In genomic region chr11:64348611-64349387, GRCh38 we compare ENCODE assay signal across 1 cellular context.
TF ChIP-seq lines count a peak whose summit lies in the region.

No MANE protein-coding gene starts in this region.

TF ChIP-seq in GM23338, 12 proteins besides CTCF, POLR2A, EP300 and RAD21:
- TF ChIP-seq JUNB (IDR thresholded peaks at IDR 0.05; ENCODE audit: unreplicated experiment) (no peak), NANOG (IDR thresholded peaks at IDR 0.05; ENCODE audit: borderline replicate concordance) (no peak), POLR2AphosphoS5 (IDR thresholded peaks at IDR 0.05; ENCODE audit: low read depth) (no peak), CREB1 (CRISPR knock-in tag; IDR thresholded peaks at IDR 0.05; ENCODE audit: low read depth) (no peak), STAT1 (IDR thresholded peaks at IDR 0.05; ENCODE audit: unreplicated experiment) (no peak), EZH2 (IDR thresholded peaks at IDR 0.05; ENCODE audit: low read depth, unreplicated experiment) (no peak), ZNF331 (CRISPR knock-in tag; IDR thresholded peaks at IDR 0.05; ENCODE audit: low read depth) (no peak), REST (IDR thresholded peaks at IDR 0.05; ENCODE audit: unreplicated experiment) (no peak), ZNF114 (CRISPR knock-in tag; IDR thresholded peaks at IDR 0.05) (no peak), EZH2phosphoT487 (IDR thresholded peaks at IDR 0.05; ENCODE audit: unreplicated experiment) (no peak)
- TF ChIP-seq, protein P1, sequence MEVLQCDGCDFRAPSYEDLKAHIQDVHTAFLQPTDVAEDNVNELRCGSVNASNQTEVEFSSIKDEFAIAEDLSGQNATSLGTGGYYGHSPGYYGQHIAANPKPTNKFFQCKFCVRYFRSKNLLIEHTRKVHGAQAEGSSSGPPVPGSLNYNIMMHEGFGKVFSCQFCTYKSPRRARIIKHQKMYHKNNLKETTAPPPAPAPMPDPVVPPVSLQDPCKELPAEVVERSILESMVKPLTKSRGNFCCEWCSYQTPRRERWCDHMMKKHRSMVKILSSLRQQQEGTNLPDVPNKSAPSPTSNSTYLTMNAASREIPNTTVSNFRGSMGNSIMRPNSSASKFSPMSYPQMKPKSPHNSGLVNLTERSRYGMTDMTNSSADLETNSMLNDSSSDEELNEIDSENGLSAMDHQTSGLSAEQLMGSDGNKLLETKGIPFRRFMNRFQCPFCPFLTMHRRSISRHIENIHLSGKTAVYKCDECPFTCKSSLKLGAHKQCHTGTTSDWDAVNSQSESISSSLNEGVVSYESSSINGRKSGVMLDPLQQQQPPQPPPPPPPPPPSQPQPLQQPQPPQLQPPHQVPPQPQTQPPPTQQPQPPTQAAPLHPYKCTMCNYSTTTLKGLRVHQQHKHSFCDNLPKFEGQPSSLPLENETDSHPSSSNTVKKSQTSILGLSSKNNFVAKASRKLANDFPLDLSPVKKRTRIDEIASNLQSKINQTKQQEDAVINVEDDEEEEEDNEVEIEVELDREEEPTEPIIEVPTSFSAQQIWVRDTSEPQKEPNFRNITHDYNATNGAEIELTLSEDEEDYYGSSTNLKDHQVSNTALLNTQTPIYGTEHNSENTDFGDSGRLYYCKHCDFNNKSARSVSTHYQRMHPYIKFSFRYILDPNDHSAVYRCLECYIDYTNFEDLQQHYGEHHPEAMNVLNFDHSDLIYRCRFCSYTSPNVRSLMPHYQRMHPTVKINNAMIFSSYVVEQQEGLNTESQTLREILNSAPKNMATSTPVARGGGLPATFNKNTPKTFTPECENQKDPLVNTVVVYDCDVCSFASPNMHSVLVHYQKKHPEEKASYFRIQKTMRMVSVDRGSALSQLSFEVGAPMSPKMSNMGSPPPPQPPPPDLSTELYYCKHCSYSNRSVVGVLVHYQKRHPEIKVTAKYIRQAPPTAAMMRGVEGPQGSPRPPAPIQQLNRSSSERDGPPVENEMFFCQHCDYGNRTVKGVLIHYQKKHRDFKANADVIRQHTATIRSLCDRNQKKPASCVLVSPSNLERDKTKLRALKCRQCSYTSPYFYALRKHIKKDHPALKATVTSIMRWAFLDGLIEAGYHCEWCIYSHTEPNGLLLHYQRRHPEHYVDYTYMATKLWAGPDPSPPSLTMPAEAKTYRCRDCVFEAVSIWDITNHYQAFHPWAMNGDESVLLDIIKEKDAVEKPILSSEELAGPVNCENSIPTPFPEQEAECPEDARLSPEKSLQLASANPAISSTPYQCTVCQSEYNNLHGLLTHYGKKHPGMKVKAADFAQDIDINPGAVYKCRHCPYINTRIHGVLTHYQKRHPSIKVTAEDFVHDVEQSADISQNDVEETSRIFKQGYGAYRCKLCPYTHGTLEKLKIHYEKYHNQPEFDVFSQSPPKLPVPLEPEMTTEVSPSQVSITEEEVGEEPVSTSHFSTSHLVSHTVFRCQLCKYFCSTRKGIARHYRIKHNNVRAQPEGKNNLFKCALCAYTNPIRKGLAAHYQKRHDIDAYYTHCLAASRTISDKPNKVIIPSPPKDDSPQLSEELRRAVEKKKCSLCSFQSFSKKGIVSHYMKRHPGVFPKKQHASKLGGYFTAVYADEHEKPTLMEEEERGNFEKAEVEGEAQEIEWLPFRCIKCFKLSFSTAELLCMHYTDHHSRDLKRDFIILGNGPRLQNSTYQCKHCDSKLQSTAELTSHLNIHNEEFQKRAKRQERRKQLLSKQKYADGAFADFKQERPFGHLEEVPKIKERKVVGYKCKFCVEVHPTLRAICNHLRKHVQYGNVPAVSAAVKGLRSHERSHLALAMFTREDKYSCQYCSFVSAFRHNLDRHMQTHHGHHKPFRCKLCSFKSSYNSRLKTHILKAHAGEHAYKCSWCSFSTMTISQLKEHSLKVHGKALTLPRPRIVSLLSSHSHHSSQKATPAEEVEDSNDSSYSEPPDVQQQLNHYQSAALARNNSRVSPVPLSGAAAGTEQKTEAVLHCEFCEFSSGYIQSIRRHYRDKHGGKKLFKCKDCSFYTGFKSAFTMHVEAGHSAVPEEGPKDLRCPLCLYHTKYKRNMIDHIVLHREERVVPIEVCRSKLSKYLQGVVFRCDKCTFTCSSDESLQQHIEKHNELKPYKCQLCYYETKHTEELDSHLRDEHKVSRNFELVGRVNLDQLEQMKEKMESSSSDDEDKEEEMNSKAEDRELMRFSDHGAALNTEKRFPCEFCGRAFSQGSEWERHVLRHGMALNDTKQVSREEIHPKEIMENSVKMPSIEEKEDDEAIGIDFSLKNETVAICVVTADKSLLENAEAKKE (CRISPR knock-in tag; IDR thresholded peaks at IDR 0.05), result no peak
- TF ChIP-seq, protein P2, sequence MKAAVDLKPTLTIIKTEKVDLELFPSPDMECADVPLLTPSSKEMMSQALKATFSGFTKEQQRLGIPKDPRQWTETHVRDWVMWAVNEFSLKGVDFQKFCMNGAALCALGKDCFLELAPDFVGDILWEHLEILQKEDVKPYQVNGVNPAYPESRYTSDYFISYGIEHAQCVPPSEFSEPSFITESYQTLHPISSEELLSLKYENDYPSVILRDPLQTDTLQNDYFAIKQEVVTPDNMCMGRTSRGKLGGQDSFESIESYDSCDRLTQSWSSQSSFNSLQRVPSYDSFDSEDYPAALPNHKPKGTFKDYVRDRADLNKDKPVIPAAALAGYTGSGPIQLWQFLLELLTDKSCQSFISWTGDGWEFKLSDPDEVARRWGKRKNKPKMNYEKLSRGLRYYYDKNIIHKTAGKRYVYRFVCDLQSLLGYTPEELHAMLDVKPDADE (IDR thresholded peaks at IDR 0.05), result no peak
